In the genomic region with DNA sequence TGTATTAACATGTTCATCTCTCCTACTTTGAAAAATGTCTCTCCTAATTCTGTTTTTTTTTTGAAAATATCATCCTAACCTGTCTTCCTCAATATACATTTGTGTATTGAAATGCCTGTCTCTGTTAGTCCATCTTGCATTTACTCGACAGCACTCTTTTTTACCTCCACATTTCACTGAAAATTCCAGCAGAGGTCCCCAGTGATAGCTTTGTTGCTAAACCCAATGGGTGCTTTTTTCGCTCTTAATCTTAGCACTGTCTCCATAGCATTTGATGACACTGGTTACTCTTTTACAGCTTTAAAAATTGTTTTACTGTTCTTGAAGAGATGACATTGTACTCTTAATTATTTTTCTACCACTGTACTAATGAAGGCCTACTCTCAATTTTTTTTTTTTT, we compare ENCODE assay signal across 9 cellular contexts. TPM values are rescaled to one million over a fixed set of nuclear protein-coding genes. Genes with fewer than 3 reads are reported as not detected.
DNase-seq lines count a peak whose midpoint lies in the region; ATAC-seq and TF ChIP-seq lines count a peak whose summit lies in the region.
"Had no signal": no experiment of that assay in that cellular context is flagged by ENCODE, and none has a peak within 500 bp of the region (broad histone marks: within the 10 kb centered on the region; RNA-seq: fewer than 3 reads in every experiment).

No MANE protein-coding gene starts in this region.

- H3K36me3 ChIP-seq in colonic mucosa (no peaks in the 10 kb centered on the region), vagina (no peaks in the 10 kb centered on the region)

- H3K27ac ChIP-seq in colonic mucosa = no peak overlapping the region
- H3K27ac ChIP-seq in vagina = no peak overlapping the region

- peak; percentile 54 for ATAC-seq in omental fat pad (ENCODE audit: low FRiP score)
- ATAC-seq in GM18870 (IDR thresholded peaks at IDR 0.05; ENCODE audit: unreplicated experiment) = no peak

- POLR2A ChIA-PET in GM10248 (lab: Yijun Ruan, JAX) = no interaction called here

- intact Hi-C loops in colonic mucosa (cut with DNase I) (loop anchor here (10.0 kb wide), 1 partner anchor 137 kb away; no protein-coding TSS in a partner anchor), vagina (cut with DNase I) (loop anchor here (2.0 to 10.0 kb wide), 2 partner anchors 33 to 137 kb away; no protein-coding TSS in a partner anchor)

- TF ChIP-seq CTCF in GM10248 (IDR thresholded peaks at IDR 0.05; ENCODE audit: control extremely low read depth, extremely low read depth, low read depth, missing control alignments) = peak; percentile 20
- peak; percentile 18 for TF ChIP-seq CTCF in colonic mucosa (IDR thresholded peaks at IDR 0.05)
- TF ChIP-seq CTCF in omental fat pad (IDR thresholded peaks at IDR 0.05) = no peak
- peak in 1 of 3 experiments; percentile 22 for TF ChIP-seq CTCF in vagina (IDR thresholded peaks at IDR 0.05)

- DNase-seq in GM10248 (ENCODE audit: extremely low spot score) (peak; percentile 35), MV-4-11 (lab: John Stamatoyannopoulos, UW) (peak; percentile 32), colonic mucosa (no peak), omental fat pad (ENCODE audit: low spot score) (no peak), vagina (ENCODE audit: extremely low spot score in 2 of 2) (no peak)
- DNase-seq in activated naive CD4-positive, alpha-beta T cell treated with anti-CD3 and anti-CD28 coated beads, Interleukin-2, amount 10 ng/mL, durations not matched to agents 7 days and 5 days = no peak
- DNase-seq in activated effector memory CD4-positive, alpha-beta T cell treated with Interleukin-2 at 50 U/mL for 16 hours = no peak
- DNase-seq: naive B cell had no signal

- H3K4me1 ChIP-seq in colonic mucosa = no peaks in the 10 kb centered on the region
- H3K4me1 ChIP-seq in vagina = peaks cover 72% of the 10 kb centered on the region

- CTCF ChIA-PET in GM10248 (lab: Yijun Ruan, JAX) = interaction anchor here (0.6 to 3.0 kb wide), 4 partner anchors 9 to 174 kb away, joined by 3 to 14 read pairs (median 6); no protein-coding TSS in a partner anchor
- CTCF ChIA-PET in activated naive CD4-positive, alpha-beta T cell treated with anti-CD3 and anti-CD28 coated beads, Interleukin-2, amount 10 ng/mL, durations not matched to agents 7 days and 5 days (lab: Charles Lee) = interaction anchor here (0.7 to 0.8 kb wide), 4 partner anchors 22 to 262 kb away, joined by 4 to 6 read pairs (median 5); no protein-coding TSS in a partner anchor

- no peak overlapping the region for H3K9ac ChIP-seq in colonic mucosa (ENCODE audit: low read depth in 2 of 2, low read length in 2 of 2)

- H3K9me3 ChIP-seq in colonic mucosa (no peaks in the 10 kb centered on the region), vagina (no peaks in the 10 kb centered on the region)

- no peak overlapping the region for H3K27ac Mint-ChIP-seq in activated naive CD4-positive, alpha-beta T cell treated with anti-CD3 and anti-CD28 coated beads, Interleukin-2, amount 10 ng/mL, durations not matched to agents 7 days and 5 days

- H3K9me3 Mint-ChIP-seq in activated naive CD4-positive, alpha-beta T cell treated with anti-CD3 and anti-CD28 coated beads, Interleukin-2, amount 10 ng/mL, durations not matched to agents 7 days and 5 days = no peaks in the 10 kb centered on the region
- H3K9me3 Mint-ChIP-seq: naive B cell had no signal

- H3K27me3 ChIP-seq in colonic mucosa (no peaks in the 10 kb centered on the region), vagina (no peaks in the 10 kb centered on the region)

- no peaks in the 10 kb centered on the region for H3K27me3 Mint-ChIP-seq in activated naive CD4-positive, alpha-beta T cell treated with anti-CD3 and anti-CD28 coated beads, Interleukin-2, amount 10 ng/mL, durations not matched to agents 7 days and 5 days
- H3K27me3 Mint-ChIP-seq: naive B cell had no signal

- H3K4me3 ChIP-seq in colonic mucosa = no peak overlapping the region
- H3K4me3 ChIP-seq in vagina = no peak overlapping the region

- H3K36me3 Mint-ChIP-seq in activated naive CD4-positive, alpha-beta T cell treated with anti-CD3 and anti-CD28 coated beads, Interleukin-2, amount 10 ng/mL, durations not matched to agents 7 days and 5 days = no peaks in the 10 kb centered on the region

- H3K4me3 Mint-ChIP-seq in activated naive CD4-positive, alpha-beta T cell treated with anti-CD3 and anti-CD28 coated beads, Interleukin-2, amount 10 ng/mL, durations not matched to agents 7 days and 5 days = no peak overlapping the region
- H3K4me3 Mint-ChIP-seq: naive B cell had no signal

- peaks cover 3% of the 10 kb centered on the region for H3K4me1 Mint-ChIP-seq in activated naive CD4-positive, alpha-beta T cell treated with anti-CD3 and anti-CD28 coated beads, Interleukin-2, amount 10 ng/mL, durations not matched to agents 7 days and 5 days

- TF ChIP-seq POLR2A in vagina (IDR thresholded peaks at IDR 0.05) = no peak

RNA-seq across cellular contexts. Expression of a gene that starts 10.8 kb away (rescaled TPM):
- total RNA-seq in colonic mucosa = 10 to 100 TPM; 37.3 to 59.6 TPM
- total RNA-seq in omental fat pad = 10 to 100 TPM; 47.6 to 88.4 (median 56.8) TPM
- total RNA-seq in vagina = 72.2 TPM

Comparison
In these comparisons a context has a peak if more than half of its experiments do, and no peak if none do; other contexts are left out.
1. DNase-seq: peak in GM10248 (single experiment) and MV-4-11 (single experiment); none in colonic mucosa (single experiment), omental fat pad (single experiment), vagina (0 of 2), activated naive CD4-positive, alpha-beta T cell treated with anti-CD3 and anti-CD28 coated beads, Interleukin-2, amount 10 ng/mL, durations not matched to agents 7 days and 5 days (single experiment) and activated effector memory CD4-positive, alpha-beta T cell treated with Interleukin-2 at 50 U/mL for 16 hours (single experiment).
2. CTCF ChIP-seq: peak in GM10248 (single experiment) and colonic mucosa (single experiment); none in omental fat pad (0 of 3).